18 cellular contexts compared by ENCODE assay signal in genomic region chr3:138065939-138066338, GRCh38. TPM values are rescaled to one million over a fixed set of nuclear protein-coding genes. Genes with fewer than 3 reads are reported as not detected.
DNase-seq lines count a peak whose midpoint lies in the region; ATAC-seq and TF ChIP-seq lines count a peak whose summit lies in the region.
"Had no signal": no experiment of that assay in that cellular context is flagged by ENCODE, and none has a peak within 500 bp of the region (broad histone marks: within the 10 kb centered on the region; RNA-seq: fewer than 3 reads in every experiment).

No MANE protein-coding gene starts in this region.

- H3K4me1 ChIP-seq in left ventricle myocardium inferior (peaks cover 14% of the 10 kb centered on the region), transverse colon (no peaks in the 10 kb centered on the region)

- H3K4me3 Mint-ChIP-seq in activated T-cell treated with anti-CD3 and anti-CD28 coated beads, Interleukin-2, amount 50 U/mL, for 72 hours: peak overlapping the region; percentile 61 to 71
- H3K4me3 Mint-ChIP-seq in activated T-cell treated with anti-CD3 and anti-CD28 coated beads, Interleukin-2, amount 50 U/mL, for 4 hours: no peak overlapping the region
- H3K4me3 Mint-ChIP-seq in effector memory CD8-positive, alpha-beta T cell: no peak overlapping the region

- in situ Hi-C loops in transverse colon (cut with MboI; ENCODE audit: low pct_ligation_motif_present in 1 of 4, low pct_unique_long_range_greater_than_20kb in 1 of 4, low sequenced_read_pairs in 3 of 4): loop anchor here in 3 of 4 donors (5.0 to 10.0 kb wide), 2 partner anchors 49 to 51 kb away; partner anchors contain the start of gene DZIP1L (in 3 of the 3)

- H3K9me3 ChIP-seq in left ventricle myocardium inferior (replicated peaks) (no peaks in the 10 kb centered on the region), transverse colon (no peaks in the 10 kb centered on the region)

- peaks cover 49% of the 10 kb centered on the region for H3K27me3 Mint-ChIP-seq in activated T-cell treated with anti-CD3 and anti-CD28 coated beads, Interleukin-2, amount 50 U/mL, for 72 hours (ENCODE audit: low read depth)
- peaks cover 7% of the 10 kb centered on the region for H3K27me3 Mint-ChIP-seq in activated T-cell treated with anti-CD3 and anti-CD28 coated beads, Interleukin-2, amount 50 U/mL, for 4 hours (ENCODE audit: low read depth)
- peaks cover 7 to 45% of the 10 kb centered on the region in 2 donors for H3K27me3 Mint-ChIP-seq in effector memory CD8-positive, alpha-beta T cell

- H3K27me3 ChIP-seq in left ventricle myocardium inferior (ENCODE audit: low read depth) (no peaks in the 10 kb centered on the region), transverse colon (no peaks in the 10 kb centered on the region)

- WGBS in transverse colon (ENCODE audit: low coverage in 1 of 2), 2 donors: 91 to 94% methylated on average over 2 of the region's 2 CpGs

- H3K4me1 Mint-ChIP-seq in activated T-cell treated with anti-CD3 and anti-CD28 coated beads, Interleukin-2, amount 50 U/mL, for 72 hours (ENCODE audit: low read depth): peaks cover 41% of the 10 kb centered on the region
- peaks cover 2% of the 10 kb centered on the region for H3K4me1 Mint-ChIP-seq in activated T-cell treated with anti-CD3 and anti-CD28 coated beads, Interleukin-2, amount 50 U/mL, for 4 hours (ENCODE audit: low read depth)
- H3K4me1 Mint-ChIP-seq in effector memory CD8-positive, alpha-beta T cell (ENCODE audit: low read depth in 2 of 2): peaks cover 0 to 2% of the 10 kb centered on the region in 2 donors

- H3K27ac ChIP-seq in left ventricle myocardium inferior (replicated peaks) (no peak overlapping the region), transverse colon (no peak overlapping the region)
- H3K27ac ChIP-seq: skin epidermis, VCaP had no signal

- TF ChIP-seq POLR2A in transverse colon (IDR thresholded peaks at IDR 0.05): no peak

- no peaks in the 10 kb centered on the region for H3K9me3 Mint-ChIP-seq in activated T-cell treated with anti-CD3 and anti-CD28 coated beads, Interleukin-2, amount 50 U/mL, for 72 hours
- H3K9me3 Mint-ChIP-seq in activated T-cell treated with anti-CD3 and anti-CD28 coated beads, Interleukin-2, amount 50 U/mL, for 4 hours: no peaks in the 10 kb centered on the region
- H3K9me3 Mint-ChIP-seq in effector memory CD8-positive, alpha-beta T cell: no peaks in the 10 kb centered on the region

- TF ChIP-seq CTCF in left ventricle myocardium inferior (IDR thresholded peaks at IDR 0.05; ENCODE audit: borderline replicate concordance) (no peak), transverse colon (IDR thresholded peaks at IDR 0.05) (no peak)

- H3K36me3 Mint-ChIP-seq in activated T-cell treated with anti-CD3 and anti-CD28 coated beads, Interleukin-2, amount 50 U/mL, for 72 hours (ENCODE audit: insufficient read depth in 2 of 2): no peaks in the 10 kb centered on the region
- no peaks in the 10 kb centered on the region for H3K36me3 Mint-ChIP-seq in activated T-cell treated with anti-CD3 and anti-CD28 coated beads, Interleukin-2, amount 50 U/mL, for 4 hours (ENCODE audit: insufficient read depth)
- H3K36me3 Mint-ChIP-seq in effector memory CD8-positive, alpha-beta T cell (ENCODE audit: insufficient read depth): peaks cover 3% of the 10 kb centered on the region

- H3K36me3 ChIP-seq in left ventricle myocardium inferior (peaks cover 56% of the 10 kb centered on the region), transverse colon (no peaks in the 10 kb centered on the region)

- intact Hi-C loops in left ventricle myocardium inferior (cut with micrococcal nuclease) (loop anchor here (5.0 kb wide), 1 partner anchor 51 kb away; the partner anchor contains the start of gene DZIP1L), transverse colon (cut with DNase I; ENCODE audit: low total_unique reads) (no loop called here)

- no peak for TF ChIP-seq EP300 in transverse colon (IDR thresholded peaks at IDR 0.05; ENCODE audit: low read depth)

- peak; percentile 50 to 55 for DNase-seq in activated T-cell treated with anti-CD3 and anti-CD28 coated beads, Interleukin-2, amount 50 U/mL, for 72 hours
- no peak for DNase-seq in activated T-cell treated with anti-CD3 and anti-CD28 coated beads, Interleukin-2, amount 50 U/mL, for 4 hours
- peak; percentile 22 for DNase-seq in stimulated activated naive CD8-positive, alpha-beta T cell treated with anti-CD3 and anti-CD28 coated beads, Interleukin-15, Interleukin-2, amounts not matched to agents 100 U/mL and 50 U/mL, for 24 hours
- no peak for DNase-seq in left ventricle myocardium inferior
- DNase-seq in transverse colon: no peak
- DNase-seq in effector memory CD8-positive, alpha-beta T cell: no peak
- DNase-seq: aorta; COR-L47; GF-D8; NCI-H1930; occipital lobe; stimulated activated naive CD4-positive, alpha-beta T cell treated with Interleukin-2 at 50 U/mL for 16 hours had no signal

- H3K27ac Mint-ChIP-seq in activated T-cell treated with anti-CD3 and anti-CD28 coated beads, Interleukin-2, amount 50 U/mL, for 72 hours: peak overlapping the region; percentile 76
- no peak overlapping the region for H3K27ac Mint-ChIP-seq in effector memory CD8-positive, alpha-beta T cell

- peak; percentile 75 for ATAC-seq in activated T-cell treated with anti-CD3 and anti-CD28 coated beads, Interleukin-2, amount 50 U/mL, for 72 hours (replicated peaks in 1 of 2)
- no peak for ATAC-seq in activated T-cell treated with anti-CD3 and anti-CD28 coated beads, Interleukin-2, amount 50 U/mL, for 4 hours
- ATAC-seq in HG02870 (IDR thresholded peaks at IDR 0.05; ENCODE audit: unreplicated experiment) (peak; percentile 26), HG03565 (IDR thresholded peaks at IDR 0.05; ENCODE audit: unreplicated experiment) (peak; percentile 2)
- ATAC-seq in stimulated activated naive CD8-positive, alpha-beta T cell treated with anti-CD3 and anti-CD28 coated beads, Interleukin-15, Interleukin-2, amounts not matched to agents 100 U/mL and 50 U/mL, for 24 hours: peak; percentile 54
- ATAC-seq in effector memory CD8-positive, alpha-beta T cell (replicated peaks): no peak
- ATAC-seq: Panc1 had no signal

- H3K4me3 ChIP-seq in left ventricle myocardium inferior (no peak overlapping the region), transverse colon (no peak overlapping the region)
- H3K4me3 ChIP-seq: skin epidermis had no signal

RNA-seq across cellular contexts. Expression of gene DZIP1L, which starts 49.5 kb away (rescaled TPM):
- total RNA-seq in activated T-cell treated with anti-CD3 and anti-CD28 coated beads, Interleukin-2, amount 50 U/mL, for 72 hours: under 1 TPM; 0.23 to 0.46 TPM
- total RNA-seq in activated T-cell treated with anti-CD3 and anti-CD28 coated beads, Interleukin-2, amount 50 U/mL, for 4 hours: not detected
- total RNA-seq in left ventricle myocardium inferior (4.7 TPM), transverse colon (10 to 100 TPM in 1 of 4 donors, 1 to 10 TPM in 2, not detected in 1; 4.6 to 13.0 (median 5.1) TPM)

RNA-seq across cellular contexts. Expression of gene CLDN18, which starts 56.0 kb away (rescaled TPM):
- not detected for total RNA-seq in activated T-cell treated with anti-CD3 and anti-CD28 coated beads, Interleukin-2, amount 50 U/mL, for 72 hours
- under 1 TPM; 0.08 to 0.18 (median 0.13) TPM for total RNA-seq in activated T-cell treated with anti-CD3 and anti-CD28 coated beads, Interleukin-2, amount 50 U/mL, for 4 hours
- not detected for total RNA-seq in left ventricle myocardium inferior
- total RNA-seq in transverse colon: not detected
- total RNA-seq: aorta, epithelial cell of proximal tubule, occipital lobe had no signal

Comparison
In these comparisons a context has a peak if more than half of its experiments do, and no peak if none do; other contexts are left out.
1. ATAC-seq: peak in activated T-cell treated with anti-CD3 and anti-CD28 coated beads, Interleukin-2, amount 50 U/mL, for 72 hours (2 of 2), HG02870 (single experiment), HG03565 (single experiment) and stimulated activated naive CD8-positive, alpha-beta T cell treated with anti-CD3 and anti-CD28 coated beads, Interleukin-15, Interleukin-2, amounts not matched to agents 100 U/mL and 50 U/mL, for 24 hours (single experiment); none in activated T-cell treated with anti-CD3 and anti-CD28 coated beads, Interleukin-2, amount 50 U/mL, for 4 hours (0 of 2) and effector memory CD8-positive, alpha-beta T cell (single experiment).
2. DNase-seq: peak in activated T-cell treated with anti-CD3 and anti-CD28 coated beads, Interleukin-2, amount 50 U/mL, for 72 hours (2 of 2) and stimulated activated naive CD8-positive, alpha-beta T cell treated with anti-CD3 and anti-CD28 coated beads, Interleukin-15, Interleukin-2, amounts not matched to agents 100 U/mL and 50 U/mL, for 24 hours (single experiment); none in activated T-cell treated with anti-CD3 and anti-CD28 coated beads, Interleukin-2, amount 50 U/mL, for 4 hours (single experiment), left ventricle myocardium inferior (single experiment), transverse colon (single experiment) and effector memory CD8-positive, alpha-beta T cell (0 of 3).
3. H3K4me3 Mint-ChIP-seq: peak in activated T-cell treated with anti-CD3 and anti-CD28 coated beads, Interleukin-2, amount 50 U/mL, for 72 hours (2 of 2); none in activated T-cell treated with anti-CD3 and anti-CD28 coated beads, Interleukin-2, amount 50 U/mL, for 4 hours (single experiment) and effector memory CD8-positive, alpha-beta T cell (0 of 2).